ENCODE assay signal across 32 cellular contexts in genomic region chr20:62029296-62029695, GRCh38.
"Had no signal": no experiment of that assay in that cellular context is flagged by ENCODE, and none has a peak within 500 bp of the region (broad histone marks: within the 10 kb centered on the region; RNA-seq: fewer than 3 reads in every experiment).

No MANE protein-coding gene starts in this region.

- H3K9me3 Mint-ChIP-seq: activated CD4-positive, alpha-beta memory T cell treated with anti-CD3 and anti-CD28 coated beads, Interleukin-2, amount 10 ng/mL, durations not matched to agents 7 days and 5 days; activated T-cell treated with anti-CD3 and anti-CD28 coated beads, Interleukin-2, amount 50 U/mL, for 24 hours; nephron had no signal

- H3K27ac ChIP-seq: brain microvascular endothelial cell, coronary artery, dorsolateral prefrontal cortex, gastrocnemius medialis, pancreas, prostate gland, skin epidermis, testis, transverse colon, VCaP had no signal

- H3K4me3 Mint-ChIP-seq: activated CD4-positive, alpha-beta memory T cell treated with anti-CD3 and anti-CD28 coated beads, Interleukin-2, amount 10 ng/mL, durations not matched to agents 7 days and 5 days; activated T-cell treated with anti-CD3 and anti-CD28 coated beads, Interleukin-2, amount 50 U/mL, for 24 hours; nephron had no signal

- ATAC-seq: activated CD4-positive, CD25-positive, alpha-beta regulatory T cell treated with anti-CD3 and anti-CD28 coated beads, Interleukin-2, amount 50 U/mL, for 24 hours; left cardiac atrium; pancreas; sciatic nerve had no signal

- H3K27ac Mint-ChIP-seq: activated CD4-positive, alpha-beta memory T cell treated with anti-CD3 and anti-CD28 coated beads, Interleukin-2, amount 10 ng/mL, durations not matched to agents 7 days and 5 days; activated T-cell treated with anti-CD3 and anti-CD28 coated beads, Interleukin-2, amount 50 U/mL, for 24 hours; nephron had no signal

- FAIRE-seq: astrocyte, pancreas, TTC549, urothelium cell line had no signal

- DNase-seq: activated CD4-positive, alpha-beta memory T cell treated with anti-CD3 and anti-CD28 coated beads, Interleukin-2, amount 10 ng/mL, durations not matched to agents 7 days and 5 days; activated CD4-positive, alpha-beta T cell treated with anti-CD3 and anti-CD28 coated beads for 48 hours; activated CD8-positive, alpha-beta memory T cell treated with anti-CD3 and anti-CD28 coated beads, Interleukin-2, amount 50 U/mL, for 48 hours; activated gamma-delta T cell; activated naive CD4-positive, alpha-beta T cell treated with anti-CD3 and anti-CD28 coated beads, Interleukin-2, amount 50 U/mL, for 16 hours; activated T-cell treated with anti-CD3 and anti-CD28 coated beads, Interleukin-2, amount 50 U/mL, for 24 hours; amniotic stem cell; brain microvascular endothelial cell; effector memory CD4-positive, alpha-beta T cell; glutamatergic neuron; islet precursor cell; left cardiac atrium; mesenchymal stem cell; pancreas; retina; stimulated activated CD4-positive, alpha-beta T cell treated with anti-CD3 and anti-CD28 coated beads, Interleukin-12 subunit alpha, Interleukin-12 subunit beta, amount 100 ng/mL, for 4 hours; stimulated activated CD4-positive, alpha-beta T cell treated with anti-CD3 and anti-CD28 coated beads, Interleukin-4, amount 100 ng/mL, for 1 hour; T-helper 9 cell; testis; transverse colon had no signal

- H3K27me3 Mint-ChIP-seq: activated CD4-positive, alpha-beta memory T cell treated with anti-CD3 and anti-CD28 coated beads, Interleukin-2, amount 10 ng/mL, durations not matched to agents 7 days and 5 days; activated T-cell treated with anti-CD3 and anti-CD28 coated beads, Interleukin-2, amount 50 U/mL, for 24 hours had no signal
